In genomic region chr5:111374380-111374779, GRCh38 we compare ENCODE assay signal across 31 cellular contexts.
"Had no signal": no experiment of that assay in that cellular context is flagged by ENCODE, and none has a peak within 500 bp of the region (broad histone marks: within the 10 kb centered on the region; RNA-seq: fewer than 3 reads in every experiment).

No MANE protein-coding gene starts in this region.

- H3K27me3 Mint-ChIP-seq: activated B cell treated with CpG ODN at 0.5 μM for 24 hours; activated T-cell treated with anti-CD3 and anti-CD28 coated beads, Interleukin-2, amount 50 U/mL, for 24 hours; T-helper 17 cell had no signal

- H3K4me2 ChIP-seq: hepatocyte had no signal

- H3K27ac ChIP-seq: adrenal gland, body of pancreas, epithelial cell of prostate, esophagus squamous epithelium, gastroesophageal sphincter, heart right ventricle, hepatocyte, WERI-Rb-1 had no signal

- H3K4me1 ChIP-seq: adrenal gland, body of pancreas, esophagus squamous epithelium, gastroesophageal sphincter, heart right ventricle had no signal

- H3K27ac Mint-ChIP-seq: activated B cell treated with CpG ODN at 0.5 μM for 24 hours; activated naive CD4-positive, alpha-beta T cell treated with anti-CD3 and anti-CD28 coated beads for 36 hours; activated naive CD4-positive, alpha-beta T cell treated with anti-CD3 and anti-CD28 coated beads, Interleukin-2, amount 50 U/mL, for 72 hours; activated T-cell treated with anti-CD3 and anti-CD28 coated beads, Interleukin-2, amount 50 U/mL, for 24 hours; activated T-cell treated with anti-CD3 and anti-CD28 coated beads, Interleukin-2, amount 50 U/mL, for 72 hours; T-helper 17 cell; T-helper 2 cell treated with Interferon-gamma antibody and Interleukin-4, amounts not matched to agents 5 μg/mL and 100 μg/mL, for 36 hours had no signal

- H3K27me3 ChIP-seq: adrenal gland, body of pancreas, esophagus squamous epithelium, gastroesophageal sphincter, heart right ventricle, hepatocyte had no signal

- H3K4me1 Mint-ChIP-seq: activated B cell treated with CpG ODN at 0.5 μM for 24 hours had no signal

- H2AFZ ChIP-seq: hepatocyte had no signal

- H3K36me3 ChIP-seq: adrenal gland, esophagus squamous epithelium, gastroesophageal sphincter, heart right ventricle, WERI-Rb-1 had no signal

- H3K9me3 ChIP-seq: adrenal gland, body of pancreas, esophagus squamous epithelium, gastroesophageal sphincter, heart right ventricle had no signal

- H3K9me3 Mint-ChIP-seq: activated naive CD4-positive, alpha-beta T cell treated with anti-CD3 and anti-CD28 coated beads for 36 hours; activated naive CD4-positive, alpha-beta T cell treated with anti-CD3 and anti-CD28 coated beads, Interleukin-2, amount 50 U/mL, for 72 hours; activated T-cell treated with anti-CD3 and anti-CD28 coated beads, Interleukin-2, amount 50 U/mL, for 24 hours; activated T-cell treated with anti-CD3 and anti-CD28 coated beads, Interleukin-2, amount 50 U/mL, for 72 hours; T-helper 2 cell treated with Interferon-gamma antibody and Interleukin-4, amounts not matched to agents 5 μg/mL and 100 μg/mL, for 36 hours had no signal

- H3K4me3 Mint-ChIP-seq: activated B cell treated with CpG ODN at 0.5 μM for 24 hours; activated naive CD4-positive, alpha-beta T cell treated with anti-CD3 and anti-CD28 coated beads for 36 hours; activated T-cell treated with anti-CD3 and anti-CD28 coated beads, Interleukin-2, amount 50 U/mL, for 24 hours; activated T-cell treated with anti-CD3 and anti-CD28 coated beads, Interleukin-2, amount 50 U/mL, for 72 hours; T-helper 17 cell; T-helper 2 cell treated with Interferon-gamma antibody and Interleukin-4, amounts not matched to agents 5 μg/mL and 100 μg/mL, for 36 hours had no signal

- H3K79me2 ChIP-seq: hepatocyte had no signal

- H3K4me3 ChIP-seq: adrenal gland, body of pancreas, esophagus squamous epithelium, gastroesophageal sphincter, heart right ventricle, hepatocyte had no signal

- ATAC-seq: activated CD4-positive, CD25-positive, alpha-beta regulatory T cell treated with anti-CD3 and anti-CD28 coated beads, Interleukin-2, amount 50 U/mL, for 24 hours; activated naive CD4-positive, alpha-beta T cell treated with anti-CD3 and anti-CD28 coated beads, Interleukin-2, amount 50 U/mL, for 72 hours; activated T-cell treated with anti-CD3 and anti-CD28 coated beads, Interleukin-2, amount 50 U/mL, for 72 hours; body of pancreas; gastroesophageal sphincter; heart right ventricle; T-helper 17 cell had no signal

- DNase-seq: activated B cell treated with CpG ODN at 0.5 μM for 24 hours; activated CD4-positive, alpha-beta T cell treated with anti-CD3 and anti-CD28 coated beads for 48 hours; activated CD4-positive, alpha-beta T cell treated with anti-CD3 and anti-CD28 coated beads, Interleukin-2, amount 50 U/mL, for 1 hour; activated CD4-positive, alpha-beta T cell treated with anti-CD3 and anti-CD28 coated beads, Interleukin-2, amount 50 U/mL, for 48 hours; activated CD8-positive, alpha-beta memory T cell treated with anti-CD3 and anti-CD28 coated beads, Interleukin-2, amount 50 U/mL, for 48 hours; activated gamma-delta T cell treated with Interleukin-2 at 50 U/mL for 16 hours; activated naive CD4-positive, alpha-beta T cell treated with anti-CD3 and anti-CD28 coated beads for 36 hours; activated T-cell treated with anti-CD3 and anti-CD28 coated beads for 4 hours; activated T-cell treated with anti-CD3 and anti-CD28 coated beads, Interleukin-2, amount 50 U/mL, for 24 hours; activated T-cell treated with anti-CD3 and anti-CD28 coated beads, Interleukin-2, amount 50 U/mL, for 72 hours; adrenal gland; amygdala; aorta; body of pancreas; caudate nucleus; cortex of kidney; dermis blood vessel endothelial cell; effector CD4-positive, alpha-beta T cell; esophagus squamous epithelium; foreskin melanocyte; heart right ventricle; T-helper 1 cell; T-helper 17 cell; T1000; WERI-Rb-1 had no signal
